ENCODE assay signal across 8 cellular contexts in the genomic region with DNA sequence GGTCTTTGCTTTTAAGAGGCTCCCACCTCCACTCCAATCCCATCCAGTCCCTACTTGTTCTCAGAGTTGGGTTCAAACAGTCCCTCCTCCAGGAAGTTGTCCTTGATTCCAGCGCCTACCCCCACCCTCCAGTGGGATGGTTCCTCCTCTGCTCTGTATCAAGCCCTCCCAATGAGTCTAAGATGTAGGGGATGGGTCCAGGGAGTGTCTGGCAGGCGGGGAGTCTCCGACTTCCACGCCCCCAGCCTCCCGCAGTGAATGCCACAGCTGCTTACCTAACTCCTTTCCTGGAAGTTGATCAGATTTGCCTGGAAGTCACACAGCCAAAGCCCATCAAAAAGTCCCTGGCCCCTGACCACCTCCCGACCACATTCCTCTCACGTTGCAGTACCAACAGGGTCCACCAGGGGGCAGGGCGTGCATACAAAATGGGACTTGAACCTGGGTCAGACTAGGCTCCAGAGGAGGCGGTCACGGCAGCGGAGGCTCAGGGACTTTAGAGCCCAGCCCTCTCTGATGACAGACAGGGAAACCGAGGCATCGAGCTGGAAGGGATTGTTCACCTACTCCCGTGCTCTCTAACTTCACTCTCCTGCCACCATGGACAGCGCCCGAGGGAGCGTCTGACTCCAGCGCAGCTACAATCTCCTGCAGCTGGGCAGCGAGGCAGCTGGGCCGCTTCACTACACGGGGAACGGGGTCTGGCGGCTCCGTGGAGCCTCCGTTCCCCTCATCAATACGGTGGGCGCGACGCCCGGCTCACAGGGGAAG. TPM values are rescaled to one million over a fixed set of nuclear protein-coding genes. Genes with fewer than 3 reads are reported as not detected.
DNase-seq lines count a peak whose midpoint lies in the region; ATAC-seq and TF ChIP-seq lines count a peak whose summit lies in the region.

No MANE protein-coding gene starts in this region.

- H3K4me3 ChIP-seq in GM12864 (ENCODE audit: low read depth, low read length): no peak overlapping the region
- no peak overlapping the region for H3K4me3 ChIP-seq in Karpas-422 (ENCODE audit: low read length)
- no peak overlapping the region for H3K4me3 ChIP-seq in SJSA1
- H3K4me3 ChIP-seq in cardiac muscle cell: no peak overlapping the region

- no peaks in the 10 kb centered on the region for H3K36me3 Mint-ChIP-seq in activated naive CD8-positive, alpha-beta T cell treated with anti-CD3 and anti-CD28 coated beads for 36 hours

- H3K9me3 Mint-ChIP-seq in activated naive CD8-positive, alpha-beta T cell treated with anti-CD3 and anti-CD28 coated beads for 36 hours: no peaks in the 10 kb centered on the region

- H3K79me2 ChIP-seq in Karpas-422 (ENCODE audit: low read length): no peaks in the 10 kb centered on the region

- H3K4me1 ChIP-seq in Karpas-422 (ENCODE audit: low read length) (0 out of 2 replicates have a peak, but pooled peaks cover 2% of the 10 kb centered on the region), SJSA1 (replicated peaks) (no peaks in the 10 kb centered on the region; the same call in 1 of the 2 replicates), cardiac muscle cell (ENCODE audit: low read depth) (no peaks in the 10 kb centered on the region)

- H3K27ac ChIP-seq in Karpas-422 (ENCODE audit: low read length) (no peak overlapping the region), SJSA1 (no peak overlapping the region), cardiac muscle cell (no peak overlapping the region)

- H3K27me3 ChIP-seq in Karpas-422 (ENCODE audit: low read length) (no peaks in the 10 kb centered on the region), SJSA1 (replicated peaks) (no peaks in the 10 kb centered on the region), cardiac muscle cell (no peaks in the 10 kb centered on the region)

- H3K4me2 ChIP-seq in Karpas-422 (ENCODE audit: low read depth, low read length, poor library complexity, severe bottlenecking): no peak overlapping the region

- DNase-seq in GM12864 (ENCODE audit: low read depth) (no peak), Karpas-422 (peak; percentile 84), SJSA1 (ENCODE audit: low read depth in 1 of 2, low spot score in 2 of 2) (peak; percentile 36 to 61), cardiac muscle cell (ENCODE audit: low read depth in 1 of 2, low spot score in 1 of 2) (peak; percentile 76 to 83), pons (ENCODE audit: low spot score) (peak; percentile 56), ureter (ENCODE audit: low spot score) (peak; percentile 67)
- peak; percentile 69 for DNase-seq in activated naive CD8-positive, alpha-beta T cell treated with anti-CD3 and anti-CD28 coated beads for 36 hours

- no peak overlapping the region for H2AFZ ChIP-seq in Karpas-422 (ENCODE audit: low read length)

- H3K9me2 ChIP-seq in Karpas-422 (replicated peaks; ENCODE audit: insufficient read depth, low read length): no peaks in the 10 kb centered on the region

- H3K27ac Mint-ChIP-seq in activated naive CD8-positive, alpha-beta T cell treated with anti-CD3 and anti-CD28 coated beads for 36 hours: no peak overlapping the region

- H3K36me3 ChIP-seq in Karpas-422 (ENCODE audit: insufficient read depth, low read length) (no peaks in the 10 kb centered on the region), SJSA1 (no peaks in the 10 kb centered on the region), cardiac muscle cell (no peaks in the 10 kb centered on the region)

- no peaks in the 10 kb centered on the region; the same call in 1 of the 2 replicates for H4K20me1 ChIP-seq in Karpas-422 (ENCODE audit: insufficient read depth, low read depth, low read length)

- no peak overlapping the region for H3K4me3 Mint-ChIP-seq in activated naive CD8-positive, alpha-beta T cell treated with anti-CD3 and anti-CD28 coated beads for 36 hours

- TF ChIP-seq CTCF in GM12864 (IDR thresholded peaks at IDR 0.05; ENCODE audit: low read depth, low read length, missing control alignments) (peak; percentile 98), cardiac muscle cell (IDR thresholded peaks at IDR 0.05; ENCODE audit: low read depth, low read length) (peak; percentile 100)

- ATAC-seq in HG02973 (IDR thresholded peaks at IDR 0.05; ENCODE audit: unreplicated experiment): no peak

- H3K9me3 ChIP-seq in Karpas-422 (ENCODE audit: low read length): no peaks in the 10 kb centered on the region
- no peaks in the 10 kb centered on the region for H3K9me3 ChIP-seq in SJSA1 (replicated peaks)
- H3K9me3 ChIP-seq in cardiac muscle cell (ENCODE audit: low read depth): no peaks in the 10 kb centered on the region

- peaks cover 12% of the 10 kb centered on the region for H3K4me1 Mint-ChIP-seq in activated naive CD8-positive, alpha-beta T cell treated with anti-CD3 and anti-CD28 coated beads for 36 hours

- no peak overlapping the region for H3K9ac ChIP-seq in Karpas-422 (ENCODE audit: low read length)

- peaks cover 29% of the 10 kb centered on the region for H3K27me3 Mint-ChIP-seq in activated naive CD8-positive, alpha-beta T cell treated with anti-CD3 and anti-CD28 coated beads for 36 hours

RNA-seq across cellular contexts. Expression of a gene that starts 25.0 kb away (rescaled TPM):
- total RNA-seq in Karpas-422 (2014; rRNA removed; shearing (Covaris generic); ENCODE audit: low replicate concordance): 18.5 and 23.4 TPM in 2 replicates
- total RNA-seq in SJSA1 (2014; rRNA removed; shearing (Covaris generic)): 1.3 and 5.3 TPM in 2 replicates
- 1 to 10 TPM; 4.1 to 4.5 TPM for total RNA-seq in activated naive CD8-positive, alpha-beta T cell treated with anti-CD3 and anti-CD28 coated beads for 36 hours
- 3.3 and 4.5 TPM in 2 replicates for total RNA-seq in cardiac muscle cell
- polyA plus RNA-seq in cardiac muscle cell: 2.8 and 4.2 TPM in 2 replicates
- 12.9 TPM for total RNA-seq in ureter
